Comparison of ENCODE assay signal across 13 cellular contexts in genomic region chr3:50250514-50250913, GRCh38. TPM values are rescaled to one million over a fixed set of nuclear protein-coding genes. Genes with fewer than 3 reads are reported as not detected.
DNase-seq lines count a peak whose midpoint lies in the region; ATAC-seq and TF ChIP-seq lines count a peak whose summit lies in the region.
"Had no signal": no experiment of that assay in that cellular context is flagged by ENCODE, and none has a peak within 500 bp of the region (broad histone marks: within the 10 kb centered on the region; RNA-seq: fewer than 3 reads in every experiment).

No MANE protein-coding gene starts in this region.

- no peak overlapping the region for H2AFZ ChIP-seq in neural progenitor cell (replicated peaks)

- H3K4me3 ChIP-seq in left ventricle myocardium inferior (no peak overlapping the region), upper lobe of right lung (no peak overlapping the region), neural progenitor cell (no peak overlapping the region)
- H3K4me3 ChIP-seq in naive thymus-derived CD4-positive, alpha-beta T cell (ENCODE audit: low read length), result no peak overlapping the region
- H3K4me3 ChIP-seq: pancreas had no signal

- H3K27ac Mint-ChIP-seq in brain, result peak overlapping the region in 4 of 5 experiments; percentile 47 to 98 (median 64)
- H3K27ac Mint-ChIP-seq in naive thymus-derived CD4-positive, alpha-beta T cell, result peak overlapping the region in 7 of 9 donors; percentile 18 to 96 (median 70)
- no peak overlapping the region for H3K27ac Mint-ChIP-seq in neural progenitor cell
- H3K27ac Mint-ChIP-seq: memory B cell had no signal

- POLR2A ChIA-PET in naive thymus-derived CD4-positive, alpha-beta T cell (lab: Charles Lee), result interaction anchor here (0.7 to 15.6 kb wide), 3 partner anchors 11 to 19 kb away, joined by 3 to 253 read pairs (median 3); partner anchors contain the start of gene GNAI2

- no peak overlapping the region for H3K9ac ChIP-seq in neural progenitor cell

- intact Hi-C loops in left ventricle myocardium inferior (cut with micrococcal nuclease), result no loop called here
- intact Hi-C loops in cardiac septum (cut with DNase I), result no loop called here
- intact Hi-C loops in naive thymus-derived CD4-positive, alpha-beta T cell (cut with micrococcal nuclease), result no loop called here
- intact Hi-C loops in upper lobe of right lung (cut with DNase I), result no loop called here

- H3K4me1 ChIP-seq in left ventricle myocardium inferior (peaks cover 100% of the 10 kb centered on the region), upper lobe of right lung (peaks cover 81% of the 10 kb centered on the region), neural progenitor cell (peaks cover 13% of the 10 kb centered on the region)
- peaks cover 34 to 57% of the 10 kb centered on the region in 2 donors for H3K4me1 ChIP-seq in naive thymus-derived CD4-positive, alpha-beta T cell (ENCODE audit: control insufficient read depth in 2 of 2, insufficient read depth in 2 of 2, low read length in 2 of 2)

- H3K27me3 Mint-ChIP-seq in brain, result peaks cover 2% of the 10 kb centered on the region
- H3K27me3 Mint-ChIP-seq in naive thymus-derived CD4-positive, alpha-beta T cell, result no peaks in the 10 kb centered on the region
- H3K27me3 Mint-ChIP-seq in neural progenitor cell (ENCODE audit: insufficient read depth, low read depth), result peaks cover 5% of the 10 kb centered on the region
- H3K27me3 Mint-ChIP-seq: memory B cell had no signal

- H3F3A ChIP-seq in neural progenitor cell (ENCODE audit: low read depth), result peaks cover 26% of the 10 kb centered on the region

- CTCF ChIA-PET in naive thymus-derived CD4-positive, alpha-beta T cell (lab: Charles Lee), result interaction anchor here (0.6 to 2.3 kb wide), 6 partner anchors 9 to 58 kb away, joined by 3 to 12 read pairs (median 5); partner anchors contain the start of gene GNAI2

- no peaks in the 10 kb centered on the region for H3K9me3 Mint-ChIP-seq in brain
- no peaks in the 10 kb centered on the region for H3K9me3 Mint-ChIP-seq in naive thymus-derived CD4-positive, alpha-beta T cell
- no peaks in the 10 kb centered on the region for H3K9me3 Mint-ChIP-seq in neural progenitor cell
- H3K9me3 Mint-ChIP-seq: memory B cell had no signal

- peaks cover 95% of the 10 kb centered on the region for H4K20me1 ChIP-seq in neural progenitor cell (ENCODE audit: low read depth)

- no peak overlapping the region for H3K4me2 ChIP-seq in neural progenitor cell

- H3K4me3 Mint-ChIP-seq in brain, result no peak overlapping the region
- peak overlapping the region in 3 of 10 donors; percentile 17 to 40 (median 29) for H3K4me3 Mint-ChIP-seq in naive thymus-derived CD4-positive, alpha-beta T cell
- H3K4me3 Mint-ChIP-seq in neural progenitor cell, result no peak overlapping the region
- H3K4me3 Mint-ChIP-seq: memory B cell had no signal

- TF ChIP-seq CTCF in left ventricle myocardium inferior (IDR thresholded peaks at IDR 0.05; ENCODE audit: borderline replicate concordance) (no peak), brain (conservative IDR thresholded peaks at IDR 0.05) (no peak), upper lobe of right lung (IDR thresholded peaks at IDR 0.05) (no peak), neural progenitor cell (IDR thresholded peaks at IDR 0.05) (no peak)

- H3K9me3 ChIP-seq in left ventricle myocardium inferior (replicated peaks), result no peaks in the 10 kb centered on the region
- H3K9me3 ChIP-seq in naive thymus-derived CD4-positive, alpha-beta T cell (ENCODE audit: control insufficient read depth in 2 of 3, low read length in 3 of 3), result no peaks in the 10 kb centered on the region
- no peaks in the 10 kb centered on the region for H3K9me3 ChIP-seq in upper lobe of right lung
- no peaks in the 10 kb centered on the region for H3K9me3 ChIP-seq in neural progenitor cell (ENCODE audit: low read depth)
- H3K9me3 ChIP-seq: pancreas had no signal

- H3K27me3 ChIP-seq in left ventricle myocardium inferior (ENCODE audit: low read depth) (no peaks in the 10 kb centered on the region), upper lobe of right lung (no peaks in the 10 kb centered on the region), neural progenitor cell (no peaks in the 10 kb centered on the region)
- H3K27me3 ChIP-seq in naive thymus-derived CD4-positive, alpha-beta T cell (ENCODE audit: control insufficient read depth in 2 of 2, insufficient read depth in 2 of 2, low read length in 2 of 2), result no peaks in the 10 kb centered on the region
- H3K27me3 ChIP-seq: pancreas had no signal

- no peak for ATAC-seq in naive thymus-derived CD4-positive, alpha-beta T cell
- no peak for ATAC-seq in upper lobe of right lung
- ATAC-seq in HG03135 (IDR thresholded peaks at IDR 0.05; ENCODE audit: unreplicated experiment), result no peak

- H3K27ac ChIP-seq in left ventricle myocardium inferior (replicated peaks), result peak overlapping the region; percentile 99
- H3K27ac ChIP-seq in naive thymus-derived CD4-positive, alpha-beta T cell (ENCODE audit: low read depth, low read length), result peak overlapping the region; percentile 88
- H3K27ac ChIP-seq in upper lobe of right lung, result peak overlapping the region; percentile 85
- no peak overlapping the region for H3K27ac ChIP-seq in neural progenitor cell
- H3K27ac ChIP-seq: pancreas had no signal

- peaks cover 78% of the 10 kb centered on the region for H3K79me2 ChIP-seq in neural progenitor cell (ENCODE audit: low read depth)

- DNase-seq in left ventricle myocardium inferior, result no peak
- DNase-seq in cardiac septum (ENCODE audit: low spot score), result no peak
- no peak for DNase-seq in naive thymus-derived CD4-positive, alpha-beta T cell
- DNase-seq in upper lobe of right lung, result no peak
- no peak for DNase-seq in neural progenitor cell (ENCODE audit: low spot score)
- DNase-seq in GM03348 (ENCODE audit: low spot score), result no peak
- DNase-seq: central memory CD4-positive, alpha-beta T cell; NCI-H1105 treated with DMSO at 0.1 percent for 48 hours; pancreas had no signal

- H3K36me3 Mint-ChIP-seq in brain (peaks cover 14% of the 10 kb centered on the region), neural progenitor cell (peaks cover 15% of the 10 kb centered on the region)
- peaks cover 0 to 11% (median 0%) of the 10 kb centered on the region in 5 donors for H3K36me3 Mint-ChIP-seq in naive thymus-derived CD4-positive, alpha-beta T cell

- H3K36me3 ChIP-seq in left ventricle myocardium inferior (peaks cover 31% of the 10 kb centered on the region), upper lobe of right lung (peaks cover 46% of the 10 kb centered on the region), neural progenitor cell (no peaks in the 10 kb centered on the region)
- peaks cover 6 to 72% (median 12%) of the 10 kb centered on the region in 3 experiments for H3K36me3 ChIP-seq in naive thymus-derived CD4-positive, alpha-beta T cell (ENCODE audit: control insufficient read depth in 2 of 3, insufficient read depth in 3 of 3, low read length in 3 of 3)

- H3K4me1 Mint-ChIP-seq in brain (peaks cover 59% of the 10 kb centered on the region), neural progenitor cell (peaks cover 41% of the 10 kb centered on the region)
- H3K4me1 Mint-ChIP-seq in naive thymus-derived CD4-positive, alpha-beta T cell, result peaks cover 30 to 60% (median 47%) of the 10 kb centered on the region in 7 donors

RNA-seq across cellular contexts. Expression of gene GNAI2, which starts 14.5 kb away (rescaled TPM):
- total RNA-seq in left ventricle myocardium inferior (118 TPM), cardiac septum (153 TPM), upper lobe of right lung (321 TPM), neural progenitor cell (ENCODE audit: low replicate concordance) (249 and 321 TPM in 2 replicates)
- polyA plus RNA-seq in brain (ENCODE audit: insufficient read depth, low read depth, low replicate concordance), result 348 TPM
- total RNA-seq in naive thymus-derived CD4-positive, alpha-beta T cell, result 100 to 1,000 TPM; 225 to 442 (median 282) TPM
- 100 to 1,000 TPM; 443 to 527 TPM for polyA plus RNA-seq in naive thymus-derived CD4-positive, alpha-beta T cell

RNA-seq across cellular contexts. Expression of gene SEMA3B, which starts 18.4 kb away (rescaled TPM):
- total RNA-seq in left ventricle myocardium inferior (23.2 TPM), cardiac septum (26.5 TPM), upper lobe of right lung (120 TPM), neural progenitor cell (ENCODE audit: low replicate concordance) (0.80 and 8.6 TPM in 2 replicates)
- 60.5 TPM for polyA plus RNA-seq in brain (ENCODE audit: insufficient read depth, low read depth, low replicate concordance)
- total RNA-seq in naive thymus-derived CD4-positive, alpha-beta T cell, result 1 to 10 TPM in 3 of 5 experiments, under 1 TPM in 2; 0.73 to 3.7 (median 1.4) TPM
- not detected for polyA plus RNA-seq in naive thymus-derived CD4-positive, alpha-beta T cell

RNA-seq across cellular contexts. Expression of gene LSMEM2, which starts 28.4 kb away (rescaled TPM):
- total RNA-seq in left ventricle myocardium inferior, result 27.7 TPM
- 25.7 TPM for total RNA-seq in cardiac septum
- polyA plus RNA-seq in brain (ENCODE audit: insufficient read depth, low read depth, low replicate concordance), result 0.51 TPM
- total RNA-seq in naive thymus-derived CD4-positive, alpha-beta T cell, result not detected
- polyA plus RNA-seq in naive thymus-derived CD4-positive, alpha-beta T cell, result under 1 TPM in 1 of 2 donors, not detected in 1; 0.15 TPM
- not detected for total RNA-seq in upper lobe of right lung
- 0.37 TPM in 1 of 2 replicates, not detected in the other for total RNA-seq in neural progenitor cell (ENCODE audit: low replicate concordance)
- total RNA-seq: ureter had no signal

RNA-seq across cellular contexts. Expression of gene IFRD2, which starts 41.7 kb away (rescaled TPM):
- total RNA-seq in left ventricle myocardium inferior (54.9 TPM), cardiac septum (45.7 TPM), upper lobe of right lung (77.0 TPM), neural progenitor cell (ENCODE audit: low replicate concordance) (26.4 and 45.6 TPM in 2 replicates)
- 16.7 TPM for polyA plus RNA-seq in brain (ENCODE audit: insufficient read depth, low read depth, low replicate concordance)
- total RNA-seq in naive thymus-derived CD4-positive, alpha-beta T cell, result 10 to 100 TPM; 53.7 to 85.1 (median 64.7) TPM
- 10 to 100 TPM; 57.2 to 69.7 TPM for polyA plus RNA-seq in naive thymus-derived CD4-positive, alpha-beta T cell

RNA-seq across cellular contexts. Expression of gene SLC38A3, which starts 45.4 kb away (rescaled TPM):
- total RNA-seq in left ventricle myocardium inferior (10.4 TPM), cardiac septum (6.6 TPM), upper lobe of right lung (not detected), neural progenitor cell (ENCODE audit: low replicate concordance) (0.17 and 0.77 TPM in 2 replicates)
- polyA plus RNA-seq in brain (ENCODE audit: insufficient read depth, low read depth, low replicate concordance), result 18.3 TPM
- total RNA-seq in naive thymus-derived CD4-positive, alpha-beta T cell, result 1 to 10 TPM in 1 of 5 experiments, not detected in 4; 1.8 TPM
- not detected for polyA plus RNA-seq in naive thymus-derived CD4-positive, alpha-beta T cell

Comparison
In these comparisons a context has a peak if more than half of its experiments do, and no peak if none do; other contexts are left out.
1. RNA of gene LSMEM2, which starts 28.4 kb away (total RNA-seq): 27.7 TPM in left ventricle myocardium inferior (single experiment) and 25.7 TPM in cardiac septum (single experiment); not detected in upper lobe of right lung (single experiment), 0.37 TPM in neural progenitor cell and not detected in naive thymus-derived CD4-positive, alpha-beta T cell; every median in the first group is over 10 times any median in the second.